In the genomic region with DNA sequence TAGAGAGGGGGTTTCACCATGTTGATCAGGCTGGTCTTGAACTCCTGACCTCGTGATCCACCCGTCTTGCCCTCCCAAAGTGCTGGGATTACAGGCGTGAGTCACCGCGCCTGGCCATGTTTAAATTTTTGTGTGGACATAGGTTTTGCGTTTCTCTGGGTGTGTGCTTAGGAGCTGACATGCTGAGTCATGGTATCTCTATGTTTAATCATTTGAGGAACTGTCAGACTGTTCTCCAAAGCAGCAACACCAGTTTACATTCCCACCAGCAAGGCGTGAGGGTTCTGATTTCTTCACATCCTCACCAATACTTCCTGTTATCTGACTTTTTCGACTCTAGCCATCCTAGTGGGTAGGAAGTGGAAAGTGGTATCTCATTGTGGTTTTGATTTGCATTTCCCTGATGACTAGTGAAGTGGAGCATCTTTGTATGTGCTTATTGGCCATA, we compare ENCODE assay signal across 8 cellular contexts.
DNase-seq lines count a peak whose midpoint lies in the region; ATAC-seq and TF ChIP-seq lines count a peak whose summit lies in the region.

No MANE protein-coding gene starts in this region.

- H3K4me3 ChIP-seq in OCI-LY3 (ENCODE audit: low read length) (no peak overlapping the region), neutrophil (ENCODE audit: low read depth in 1 of 2, low read length in 1 of 2) (peak overlapping the region in 1 of 2 experiments; percentile 28), transverse colon (no peak overlapping the region)

- H3K36me3 ChIP-seq in OCI-LY3 (replicated peaks; ENCODE audit: low read depth, low read length) = no peaks in the 10 kb centered on the region
- H3K36me3 ChIP-seq in neutrophil = no peaks in the 10 kb centered on the region
- H3K36me3 ChIP-seq in transverse colon = no peaks in the 10 kb centered on the region

- H2AFZ ChIP-seq in OCI-LY3 (ENCODE audit: low read depth, low read length) = no peak overlapping the region

- TF ChIP-seq CTCF in OCI-LY3 (IDR thresholded peaks at IDR 0.05; ENCODE audit: low read depth, low read length) = no peak
- peak; percentile 52 for TF ChIP-seq CTCF in neutrophil (IDR thresholded peaks at IDR 0.05)
- no peak for TF ChIP-seq CTCF in transverse colon (IDR thresholded peaks at IDR 0.05)

- no peaks in the 10 kb centered on the region for H3K27me3 Mint-ChIP-seq in activated naive CD4-positive, alpha-beta T cell treated with anti-CD3 and anti-CD28 coated beads, Interleukin-2, amount 50 U/mL, for 24 hours

- TF ChIP-seq EP300 in transverse colon (IDR thresholded peaks at IDR 0.05; ENCODE audit: low read depth) = no peak

- peak overlapping the region; percentile 52 for H3K27ac Mint-ChIP-seq in activated naive CD4-positive, alpha-beta T cell treated with anti-CD3 and anti-CD28 coated beads, Interleukin-2, amount 50 U/mL, for 24 hours

- H3K4me3 Mint-ChIP-seq in activated naive CD4-positive, alpha-beta T cell treated with anti-CD3 and anti-CD28 coated beads, Interleukin-2, amount 50 U/mL, for 24 hours = peak overlapping the region; percentile 30

- H3K27ac ChIP-seq in OCI-LY3 (ENCODE audit: low read length) (no peak overlapping the region), neutrophil (peak overlapping the region; percentile 93), transverse colon (no peak overlapping the region)

- no peaks in the 10 kb centered on the region for H3K79me2 ChIP-seq in OCI-LY3 (ENCODE audit: low read length)

- ATAC-seq in HG02970 (IDR thresholded peaks at IDR 0.05; ENCODE audit: low FRiP score, unreplicated experiment) (no peak), HG02840 (IDR thresholded peaks at IDR 0.05; ENCODE audit: low FRiP score, unreplicated experiment) (no peak)

- H3K27me3 ChIP-seq in OCI-LY3 (ENCODE audit: low read depth, low read length) (peaks cover 23% of the 10 kb centered on the region; the same call in 1 of the 2 replicates), neutrophil (peaks cover 6% of the 10 kb centered on the region), transverse colon (peaks cover 4% of the 10 kb centered on the region)

- H3K9me3 ChIP-seq in OCI-LY3 (ENCODE audit: insufficient read depth, low read length) (peaks cover 12% of the 10 kb centered on the region; the same call in 1 of the 2 replicates), neutrophil (no peaks in the 10 kb centered on the region), transverse colon (no peaks in the 10 kb centered on the region)

- no peak overlapping the region for H3K9ac ChIP-seq in OCI-LY3 (ENCODE audit: low read length)

- H3K36me3 Mint-ChIP-seq in activated naive CD4-positive, alpha-beta T cell treated with anti-CD3 and anti-CD28 coated beads, Interleukin-2, amount 50 U/mL, for 24 hours = peaks cover 2% of the 10 kb centered on the region

- H3K4me2 ChIP-seq in OCI-LY3 (ENCODE audit: low read length) = peak overlapping the region; percentile 13; the same call in 1 of the 2 replicates

- DNase-seq in stimulated activated CD4-positive, alpha-beta T cell treated with anti-CD3 and anti-CD28 coated beads, Interleukin-15, amount 100 ng/mL, for 24 hours = peak; percentile 63
- no peak for DNase-seq in stimulated activated CD4-positive, alpha-beta T cell treated with anti-CD3 and anti-CD28 coated beads, Interleukin-4, amount 100 ng/mL, for 1 hour
- DNase-seq in transverse colon = no peak

- no peak for TF ChIP-seq POLR2A in transverse colon (IDR thresholded peaks at IDR 0.05)

- H3K4me1 ChIP-seq in OCI-LY3 (ENCODE audit: low read length) (peaks cover 22% of the 10 kb centered on the region), neutrophil (ENCODE audit: control insufficient read depth in 1 of 2, insufficient read depth in 1 of 2, low read depth in 1 of 2, low read length in 1 of 2) (peaks cover 37 to 48% of the 10 kb centered on the region in 2 experiments), transverse colon (no peaks in the 10 kb centered on the region)

- no peaks in the 10 kb centered on the region for H3K9me3 Mint-ChIP-seq in activated naive CD4-positive, alpha-beta T cell treated with anti-CD3 and anti-CD28 coated beads, Interleukin-2, amount 50 U/mL, for 24 hours

- H3K4me1 Mint-ChIP-seq in activated naive CD4-positive, alpha-beta T cell treated with anti-CD3 and anti-CD28 coated beads, Interleukin-2, amount 50 U/mL, for 24 hours = peaks cover 57% of the 10 kb centered on the region

- H4K20me1 ChIP-seq in OCI-LY3 (ENCODE audit: insufficient read depth, low read length) = no peaks in the 10 kb centered on the region

- in situ Hi-C loops in transverse colon (cut with MboI; ENCODE audit: low pct_ligation_motif_present in 1 of 4, low pct_unique_long_range_greater_than_20kb in 1 of 4, low sequenced_read_pairs in 3 of 4) = no loop called here

- 20 to 60% methylated on average over 1 to 8 of the region's 8 CpGs for WGBS in transverse colon (ENCODE audit: low coverage in 1 of 2), 2 donors

- intact Hi-C loops in transverse colon (cut with DNase I; ENCODE audit: low total_unique reads) = no loop called here
